ENCODE assay signal across 17 cellular contexts in genomic region chr17:79003661-79004411, GRCh38. TPM values are rescaled to one million over a fixed set of nuclear protein-coding genes. Genes with fewer than 3 reads are reported as not detected.
A peak's percentile ranks its signal among the peaks of the same experiment; 100 is the strongest.
DNase-seq lines count a peak whose midpoint lies in the region; ATAC-seq, FAIRE-seq and TF ChIP-seq lines count a peak whose summit lies in the region.
"Had no signal": no experiment of that assay in that cellular context is flagged by ENCODE, and none has a peak within 500 bp of the region (broad histone marks: within the 10 kb centered on the region; RNA-seq: fewer than 3 reads in every experiment).

No MANE protein-coding gene starts in this region.

- H3F3A ChIP-seq in PC-9 (ENCODE audit: insufficient read depth, low read depth), result peaks cover 17% of the 10 kb centered on the region; the same call in 1 of the 2 replicates

- no peak for TF ChIP-seq POLR2A in HepG2 (IDR thresholded peaks at IDR 0.05; ENCODE audit: insufficient read depth in 1 of 2, low read depth in 2 of 2, low read length in 2 of 2)

- peaks cover 81% of the 10 kb centered on the region for H3K79me2 ChIP-seq in PC-9 (ENCODE audit: low read depth)
- peaks cover 64% of the 10 kb centered on the region for H3K79me2 ChIP-seq in HepG2 (ENCODE audit: insufficient read depth, low read length)

- no peaks in the 10 kb centered on the region for H3K9me3 ChIP-seq in PC-9 (ENCODE audit: insufficient read depth, low read depth)
- no peaks in the 10 kb centered on the region for H3K9me3 ChIP-seq in HepG2 (ENCODE audit: low read length)
- H3K9me3 ChIP-seq: SJCRH30, upper lobe of right lung had no signal

- H3K4me2 ChIP-seq in PC-9, result peak overlapping the region; percentile 34
- no peak overlapping the region for H3K4me2 ChIP-seq in HepG2 (ENCODE audit: low read depth, low read length)
- H3K4me2 ChIP-seq: hepatocyte had no signal

- H3K36me3 ChIP-seq in PC-9 (ENCODE audit: low read depth) (peaks cover 12% of the 10 kb centered on the region; the same call in 1 of the 2 replicates), HepG2 (replicated peaks in 1 of 2; ENCODE audit: control insufficient read depth in 1 of 2, insufficient read depth in 2 of 2, low read length in 2 of 2) (peaks cover 13 to 26% of the 10 kb centered on the region in 2 experiments; a peak in 4 of 5 replicates)

- CTCF ChIA-PET in activated naive CD4-positive, alpha-beta T cell treated with anti-CD3 and anti-CD28 coated beads for 36 hours (lab: Charles Lee), result no interaction called here
- CTCF ChIA-PET in PC-9 (lab: Charles Lee), result no interaction called here
- CTCF ChIA-PET in HepG2 (lab: Yijun Ruan, JAX; ENCODE audit: low intra/inter-chr PET ratio, low total read pairs), result no interaction called here

- POLR2A ChIA-PET in PC-9 (lab: Charles Lee; ENCODE audit: unreplicated experiment), result no interaction called here
- POLR2A ChIA-PET in HepG2 (lab: Yijun Ruan, JAX), result interaction anchor here (0.6 to 1.0 kb wide), 2 partner anchors 23 to 41 kb away, joined by 4 to 5 read pairs; no protein-coding TSS in a partner anchor

- no peak overlapping the region for H3K27ac ChIP-seq in PC-9
- no peak overlapping the region for H3K27ac ChIP-seq in HepG2 (ENCODE audit: extremely low read length, insufficient read depth, low read length)
- H3K27ac ChIP-seq: hepatocyte, SJCRH30, skin epidermis, upper lobe of right lung had no signal

- DNase-seq in activated naive CD4-positive, alpha-beta T cell treated with anti-CD3 and anti-CD28 coated beads for 36 hours, result no peak
- no peak for DNase-seq in activated naive CD4-positive, alpha-beta T cell treated with Interleukin-2 at 50 U/mL for 16 hours
- DNase-seq in PC-9 (no peak), HepG2 (ENCODE audit: low spot score) (no peak), hippocampal formation (lab: John Stamatoyannopoulos, UW) (no peak)
- DNase-seq in stimulated activated naive B cell treated with anti-CD40 and anti-IgM and Interleukin-4, amounts not matched to agents 10 μg/mL and 1 μg/mL and 100 μg/mL, for 72 hours, result no peak
- no peak for DNase-seq in stimulated activated CD4-positive, alpha-beta T cell treated with anti-CD3 and anti-CD28 coated beads, Interleukin-4, amount 100 ng/mL, for 4 hours
- DNase-seq: caudate nucleus; CD8-positive, alpha-beta T cell; effector CD8-positive, alpha-beta T cell; NCI-H2227 treated with DMSO at 0.1 percent for 48 hours; SJCRH30; T-helper 9 cell; upper lobe of right lung had no signal

- BruUV-seq in PC-9 (replicated peaks; lab: Mats Ljungman, UMichigan) (no TSS peak), HepG2 (replicated peaks; lab: Mats Ljungman, UMichigan) (no TSS peak)

- ATAC-seq in HepG2, result no peak
- ATAC-seq in stimulated activated naive B cell treated with anti-CD40 and anti-IgM and Interleukin-4, amounts not matched to agents 10 μg/mL and 1 μg/mL and 100 μg/mL, for 72 hours (replicated peaks), result no peak
- ATAC-seq in GM19023 (IDR thresholded peaks at IDR 0.05; ENCODE audit: unreplicated experiment), result no peak
- ATAC-seq: CD8-positive, alpha-beta T cell; upper lobe of right lung had no signal

- no peak for TF ChIP-seq RAD21 in HepG2 (CRISPR knock-in tag; IDR thresholded peaks at IDR 0.05)

- no peak for TF ChIP-seq CTCF in PC-9 (conservative IDR thresholded peaks at IDR 0.05)
- TF ChIP-seq CTCF in HepG2 (CRISPR knock-in tag; IDR thresholded peaks at IDR 0.05), result no peak

- H3K27me3 Mint-ChIP-seq in activated naive CD4-positive, alpha-beta T cell treated with anti-CD3 and anti-CD28 coated beads for 36 hours (ENCODE audit: low read depth), result no peaks in the 10 kb centered on the region
- H3K27me3 Mint-ChIP-seq in stimulated activated naive B cell treated with anti-CD40 and anti-IgM and Interleukin-4, amounts not matched to agents 10 μg/mL and 1 μg/mL and 100 μg/mL, for 72 hours, result no peaks in the 10 kb centered on the region

- no peaks in the 10 kb centered on the region for H3K9me2 ChIP-seq in PC-9 (ENCODE audit: insufficient read depth)

- peaks cover 4% of the 10 kb centered on the region; the same call in 1 of the 2 replicates for H4K20me1 ChIP-seq in PC-9 (ENCODE audit: insufficient read depth)
- no peaks in the 10 kb centered on the region for H4K20me1 ChIP-seq in HepG2 (ENCODE audit: insufficient read depth, low read length)

- no peak for TF ChIP-seq EP300 in HepG2 (IDR thresholded peaks at IDR 0.05; ENCODE audit: low read depth in 2 of 2, low read length in 2 of 2)
- TF ChIP-seq EP300 in HepG2 (CRISPR knock-in tag; IDR thresholded peaks at IDR 0.05; ENCODE audit: borderline replicate concordance), result no peak

- H3K4me3 ChIP-seq in PC-9, result no peak overlapping the region
- no peak overlapping the region for H3K4me3 ChIP-seq in HepG2 (replicated peaks in 1 of 3; ENCODE audit: insufficient read depth in 1 of 3, low read depth in 2 of 3, low read length in 3 of 3)
- H3K4me3 ChIP-seq: hepatocyte, SJCRH30, skin epidermis, upper lobe of right lung had no signal

- 90% methylated on average over 3 of the region's 3 CpGs for WGBS in HepG2 (ENCODE audit: low lambda C conversion rate)

- no peaks in the 10 kb centered on the region for H3K9me3 Mint-ChIP-seq in activated naive CD4-positive, alpha-beta T cell treated with anti-CD3 and anti-CD28 coated beads for 36 hours
- H3K9me3 Mint-ChIP-seq in stimulated activated naive B cell treated with anti-CD40 and anti-IgM and Interleukin-4, amounts not matched to agents 10 μg/mL and 1 μg/mL and 100 μg/mL, for 72 hours, result no peaks in the 10 kb centered on the region
- H3K9me3 Mint-ChIP-seq: CD8-positive, alpha-beta T cell had no signal

- FAIRE-seq in HepG2 (lab: Jason Lieb, UNC), result no peak

- H3K4me1 ChIP-seq in PC-9 (replicated peaks; ENCODE audit: insufficient read depth) (peaks cover 35% of the 10 kb centered on the region), HepG2 (ENCODE audit: insufficient read depth, low read length) (peaks cover 52% of the 10 kb centered on the region)

- peak overlapping the region; percentile 39 for H3K27ac Mint-ChIP-seq in activated naive CD4-positive, alpha-beta T cell treated with anti-CD3 and anti-CD28 coated beads for 36 hours
- peak overlapping the region; percentile 71 for H3K27ac Mint-ChIP-seq in stimulated activated naive B cell treated with anti-CD40 and anti-IgM and Interleukin-4, amounts not matched to agents 10 μg/mL and 1 μg/mL and 100 μg/mL, for 72 hours
- H3K27ac Mint-ChIP-seq: CD8-positive, alpha-beta T cell had no signal

- intact Hi-C loops in activated naive CD4-positive, alpha-beta T cell treated with anti-CD3 and anti-CD28 coated beads for 36 hours (cut with micrococcal nuclease), result no loop called here
- intact Hi-C loops in PC-9 (cut with micrococcal nuclease; ENCODE audit: unreplicated experiment) (loop anchor here (2.0 kb wide), 2 partner anchors 23 to 25 kb away; partner anchors contain the start of gene LGALS3BP), HepG2 (cut with micrococcal nuclease; ENCODE audit: unreplicated experiment) (no loop called here)

- peaks cover 40% of the 10 kb centered on the region for H3K4me1 Mint-ChIP-seq in activated naive CD4-positive, alpha-beta T cell treated with anti-CD3 and anti-CD28 coated beads for 36 hours (ENCODE audit: low read depth)
- peaks cover 33 to 44% of the 10 kb centered on the region in 2 donors for H3K4me1 Mint-ChIP-seq in stimulated activated naive B cell treated with anti-CD40 and anti-IgM and Interleukin-4, amounts not matched to agents 10 μg/mL and 1 μg/mL and 100 μg/mL, for 72 hours

- no peak overlapping the region for H3K9ac ChIP-seq in HepG2 (ENCODE audit: insufficient read depth, low read depth, low read length)

- in situ Hi-C loops in HepG2 (cut with HindIII; ENCODE audit: extremely low pct_ligation_motif_present, low pct_unique_long_range_greater_than_20kb), result no loop called here

- H3K36me3 Mint-ChIP-seq in activated naive CD4-positive, alpha-beta T cell treated with anti-CD3 and anti-CD28 coated beads for 36 hours (ENCODE audit: low read depth), result peaks cover 9% of the 10 kb centered on the region
- H3K36me3 Mint-ChIP-seq in stimulated activated naive B cell treated with anti-CD40 and anti-IgM and Interleukin-4, amounts not matched to agents 10 μg/mL and 1 μg/mL and 100 μg/mL, for 72 hours, result peaks cover 15 to 39% of the 10 kb centered on the region in 2 donors

- no peak overlapping the region for H2AFZ ChIP-seq in PC-9
- no peak overlapping the region for H2AFZ ChIP-seq in HepG2 (ENCODE audit: low read length)
- H2AFZ ChIP-seq: hepatocyte had no signal

- H3K4me3 Mint-ChIP-seq in activated naive CD4-positive, alpha-beta T cell treated with anti-CD3 and anti-CD28 coated beads for 36 hours, result no peak overlapping the region
- no peak overlapping the region for H3K4me3 Mint-ChIP-seq in stimulated activated naive B cell treated with anti-CD40 and anti-IgM and Interleukin-4, amounts not matched to agents 10 μg/mL and 1 μg/mL and 100 μg/mL, for 72 hours
- H3K4me3 Mint-ChIP-seq: CD8-positive, alpha-beta T cell had no signal

- H3K27me3 ChIP-seq in PC-9 (ENCODE audit: insufficient read depth, low read depth) (no peaks in the 10 kb centered on the region), HepG2 (ENCODE audit: control insufficient read depth in 1 of 2, insufficient read depth in 2 of 2, low read length in 2 of 2) (no peaks in the 10 kb centered on the region)
- H3K27me3 ChIP-seq: hepatocyte, SJCRH30, upper lobe of right lung had no signal

RNA-seq across cellular contexts. Expression of gene CANT1, which starts 5.7 kb away (rescaled TPM):
- total RNA-seq in activated naive CD4-positive, alpha-beta T cell treated with anti-CD3 and anti-CD28 coated beads for 36 hours, result 10 to 100 TPM; 48.7 to 51.0 TPM
- 116 and 183 TPM in 2 replicates for total RNA-seq in PC-9 (2021)
- 24.9 and 34.1 TPM in 2 replicates for total RNA-seq in HepG2 (2016; rRNA removed; fragmentation: Illumina TruSeq; extraction: Trizol)
- total RNA-seq in HepG2 (2016; cell fraction: cytosol; rRNA removed; fragmentation: Illumina TruSeq; extraction: Trizol; ENCODE audit: low read depth), result 4.7 and 7.2 TPM in 2 replicates
- 22.7 and 35.6 TPM in 2 replicates for total RNA-seq in HepG2 (2016; cell fraction: insoluble cytoplasmic fraction; rRNA removed; fragmentation: Illumina TruSeq; extraction: Trizol)
- 18.3 and 22.7 TPM in 2 replicates for total RNA-seq in HepG2 (2016; cell fraction: membrane; rRNA removed; fragmentation: Illumina TruSeq; extraction: Trizol)
- total RNA-seq in HepG2 (2016; cell fraction: nucleus; rRNA removed; fragmentation: Illumina TruSeq; extraction: Trizol), result 34.4 and 36.1 TPM in 2 replicates
- 42.1 and 42.6 TPM in 2 replicates for polyA plus RNA-seq in HepG2 (2011; rRNA removed)
- polyA plus RNA-seq in HepG2 (2011; cell fraction: cytosol; rRNA removed), result 32.0 and 42.2 TPM in 2 replicates
- polyA plus RNA-seq in HepG2 (2011; cell fraction: nucleus; rRNA removed), result 39.8 and 43.1 TPM in 2 replicates
- polyA plus RNA-seq in HepG2 (2012), result 25.0 and 32.7 TPM in 2 replicates
- polyA plus RNA-seq in HepG2 (2016; cell fraction: cytosol; fragmentation: Illumina TruSeq; extraction: Trizol; ENCODE audit: low read depth), result 5.6 TPM in 2 replicates
- 23.0 and 24.4 TPM in 2 replicates for polyA plus RNA-seq in HepG2 (2016; cell fraction: insoluble cytoplasmic fraction; fragmentation: Illumina TruSeq; extraction: Trizol; ENCODE audit: low read depth)
- 13.8 and 16.2 TPM in 2 replicates for polyA plus RNA-seq in HepG2 (2016; cell fraction: membrane; fragmentation: Illumina TruSeq; extraction: Trizol; ENCODE audit: low read depth)
- polyA plus RNA-seq in HepG2 (2016; cell fraction: nucleus; fragmentation: Illumina TruSeq; extraction: Trizol; ENCODE audit: insufficient read depth, low read depth), result 44.9 and 45.4 TPM in 2 replicates
- polyA minus RNA-seq in HepG2 (2011; rRNA and poly(A)+ RNA removed; ENCODE audit: low replicate concordance), result 46.8 and 73.3 TPM in 2 replicates
- 34.5 and 40.3 TPM in 2 replicates for polyA minus RNA-seq in HepG2 (2011; cell fraction: cytosol; rRNA and poly(A)+ RNA removed)
- 27.8 and 31.3 TPM in 2 replicates for polyA minus RNA-seq in HepG2 (2011; cell fraction: nucleus; rRNA and poly(A)+ RNA removed)

RNA-seq across cellular contexts. Expression of gene C1QTNF1, which starts 20.1 kb away (rescaled TPM):
- under 1 TPM; 0.14 to 0.32 TPM for total RNA-seq in activated naive CD4-positive, alpha-beta T cell treated with anti-CD3 and anti-CD28 coated beads for 36 hours
- total RNA-seq in PC-9 (2021) (3.4 and 3.9 TPM in 2 replicates), HepG2 (2016; rRNA removed; fragmentation: Illumina TruSeq; extraction: Trizol) (0.18 and 0.36 TPM in 2 replicates)
- 0.30 TPM in 1 of 2 replicates, not detected in the other for total RNA-seq in HepG2 (2016; cell fraction: cytosol; rRNA removed; fragmentation: Illumina TruSeq; extraction: Trizol; ENCODE audit: low read depth)
- total RNA-seq in HepG2 (2016; cell fraction: insoluble cytoplasmic fraction; rRNA removed; fragmentation: Illumina TruSeq; extraction: Trizol), result 0.10 and 0.58 TPM in 2 replicates
- 0.06 and 0.31 TPM in 2 replicates for total RNA-seq in HepG2 (2016; cell fraction: membrane; rRNA removed; fragmentation: Illumina TruSeq; extraction: Trizol)
- 0.56 and 0.90 TPM in 2 replicates for total RNA-seq in HepG2 (2016; cell fraction: nucleus; rRNA removed; fragmentation: Illumina TruSeq; extraction: Trizol)
- polyA plus RNA-seq in HepG2 (2011; rRNA removed), result 0.86 and 2.1 TPM in 2 replicates
- polyA plus RNA-seq in HepG2 (2011; cell fraction: cytosol; rRNA removed), result 0.94 and 1.2 TPM in 2 replicates
- 1.4 TPM in 2 replicates for polyA plus RNA-seq in HepG2 (2011; cell fraction: nucleus; rRNA removed)
- 1.0 and 1.5 TPM in 2 replicates for polyA plus RNA-seq in HepG2 (2012)
- 0.08 TPM in 1 of 2 replicates, not detected in the other for polyA plus RNA-seq in HepG2 (2016; cell fraction: cytosol; fragmentation: Illumina TruSeq; extraction: Trizol; ENCODE audit: low read depth)
- 0.12 and 0.25 TPM in 2 replicates for polyA plus RNA-seq in HepG2 (2016; cell fraction: insoluble cytoplasmic fraction; fragmentation: Illumina TruSeq; extraction: Trizol; ENCODE audit: low read depth)
- polyA plus RNA-seq in HepG2 (2016; cell fraction: membrane; fragmentation: Illumina TruSeq; extraction: Trizol; ENCODE audit: low read depth), result 0.09 and 0.17 TPM in 2 replicates
- polyA plus RNA-seq in HepG2 (2016; cell fraction: nucleus; fragmentation: Illumina TruSeq; extraction: Trizol; ENCODE audit: insufficient read depth, low read depth), result 0.45 and 0.55 TPM in 2 replicates
- polyA minus RNA-seq in HepG2 (2011; rRNA and poly(A)+ RNA removed; ENCODE audit: low replicate concordance), result 2.2 TPM in 1 of 2 replicates, not detected in the other
- polyA minus RNA-seq in HepG2 (2011; cell fraction: cytosol; rRNA and poly(A)+ RNA removed), result 0.59 and 0.70 TPM in 2 replicates
- 1.6 and 2.2 TPM in 2 replicates for polyA minus RNA-seq in HepG2 (2011; cell fraction: nucleus; rRNA and poly(A)+ RNA removed)

RNA-seq across cellular contexts. Expression of gene LGALS3BP, which starts 24.1 kb away (rescaled TPM):
- total RNA-seq in activated naive CD4-positive, alpha-beta T cell treated with anti-CD3 and anti-CD28 coated beads for 36 hours, result 10 to 100 TPM; 59.9 to 65.4 TPM
- total RNA-seq in PC-9 (2021) (507 and 685 TPM in 2 replicates), HepG2 (2016; rRNA removed; fragmentation: Illumina TruSeq; extraction: Trizol) (116 and 332 TPM in 2 replicates)
- total RNA-seq in HepG2 (2016; cell fraction: cytosol; rRNA removed; fragmentation: Illumina TruSeq; extraction: Trizol; ENCODE audit: low read depth), result 62.3 and 63.4 TPM in 2 replicates
- 116 and 342 TPM in 2 replicates for total RNA-seq in HepG2 (2016; cell fraction: insoluble cytoplasmic fraction; rRNA removed; fragmentation: Illumina TruSeq; extraction: Trizol)
- 57.6 and 60.1 TPM in 2 replicates for total RNA-seq in HepG2 (2016; cell fraction: membrane; rRNA removed; fragmentation: Illumina TruSeq; extraction: Trizol)
- total RNA-seq in HepG2 (2016; cell fraction: nucleus; rRNA removed; fragmentation: Illumina TruSeq; extraction: Trizol), result 311 and 384 TPM in 2 replicates
- polyA plus RNA-seq in HepG2 (2011; rRNA removed), result 137 and 185 TPM in 2 replicates
- 89.4 and 111 TPM in 2 replicates for polyA plus RNA-seq in HepG2 (2011; cell fraction: cytosol; rRNA removed)
- 667 and 704 TPM in 2 replicates for polyA plus RNA-seq in HepG2 (2011; cell fraction: nucleus; rRNA removed)
- polyA plus RNA-seq in HepG2 (2012), result 341 and 458 TPM in 2 replicates
- polyA plus RNA-seq in HepG2 (2016; cell fraction: cytosol; fragmentation: Illumina TruSeq; extraction: Trizol; ENCODE audit: low read depth), result 36.8 and 37.2 TPM in 2 replicates
- polyA plus RNA-seq in HepG2 (2016; cell fraction: insoluble cytoplasmic fraction; fragmentation: Illumina TruSeq; extraction: Trizol; ENCODE audit: low read depth), result 103 and 140 TPM in 2 replicates
- 41.5 and 48.5 TPM in 2 replicates for polyA plus RNA-seq in HepG2 (2016; cell fraction: membrane; fragmentation: Illumina TruSeq; extraction: Trizol; ENCODE audit: low read depth)
- 669 and 711 TPM in 2 replicates for polyA plus RNA-seq in HepG2 (2016; cell fraction: nucleus; fragmentation: Illumina TruSeq; extraction: Trizol; ENCODE audit: insufficient read depth, low read depth)
- polyA minus RNA-seq in HepG2 (2011; rRNA and poly(A)+ RNA removed; ENCODE audit: low replicate concordance), result 165 and 565 TPM in 2 replicates
- 316 and 377 TPM in 2 replicates for polyA minus RNA-seq in HepG2 (2011; cell fraction: cytosol; rRNA and poly(A)+ RNA removed)
- polyA minus RNA-seq in HepG2 (2011; cell fraction: nucleus; rRNA and poly(A)+ RNA removed), result 112 and 148 TPM in 2 replicates
